ENCODE assay signal across 6 cellular contexts in genomic region chr9:23730364-23730763, GRCh38.
"Had no signal": no experiment of that assay in that cellular context is flagged by ENCODE, and none has a peak within 500 bp of the region (broad histone marks: within the 10 kb centered on the region; RNA-seq: fewer than 3 reads in every experiment).

No MANE protein-coding gene starts in this region.

- H3K4me3 ChIP-seq: GM23338, K562 had no signal

- DNase-seq: H9, HCEC 1CT, IMR-90, KG1 had no signal

- ATAC-seq: GM23338, K562 had no signal

- H3K9me3 Mint-ChIP-seq: GM23338, H9 had no signal

- H3K27ac Mint-ChIP-seq: GM23338, H9 had no signal

- H3K4me3 Mint-ChIP-seq: GM23338, H9 had no signal
